ENCODE assay signal across 35 cellular contexts in genomic region chrX:70359458-70359857, GRCh38.
"Had no signal": no experiment of that assay in that cellular context is flagged by ENCODE, and none has a peak within 500 bp of the region (broad histone marks: within the 10 kb centered on the region; RNA-seq: fewer than 3 reads in every experiment).

No MANE protein-coding gene starts in this region.

- DNase-seq: Kasumi-1, MG63, MM.1S, MV-4-11, NCI-H1048, NCI-H1092, NCI-H1092 treated with DMSO at 0.1 percent for 48 hours, NCI-H1105, NCI-H1105 treated with DMSO at 0.1 percent for 48 hours, NCI-H1417, NCI-H1417 treated with DMSO at 0.1 percent for 48 hours, NCI-H1436, NCI-H1436 treated with DMSO at 0.1 percent for 48 hours, NCI-H146, NCI-H1694, NCI-H1694 treated with DMSO at 0.1 percent for 48 hours, NCI-H187, NCI-H187 treated with DMSO at 0.1 percent for 48 hours, NCI-H1930, NCI-H2029, NCI-H2029 treated with DMSO at 0.1 percent for 48 hours, NCI-H2081, NCI-H2081 treated with DMSO at 0.1 percent for 48 hours, NCI-H2107, NCI-H2171, NCI-H2171 treated with DMSO at 0.1 percent for 48 hours, NCI-H2227 treated with DMSO at 0.1 percent for 48 hours, NCI-H226, NCI-H345, NCI-H446, NCI-H446 treated with DMSO at 0.1 percent for 48 hours, NCI-H510A, NCI-H510A treated with DMSO at 0.1 percent for 48 hours, NCI-H524, NCI-H524 treated with DMSO at 0.1 percent for 48 hours had no signal

- H3K9me3 ChIP-seq: MG63 had no signal

- H3K4me3 ChIP-seq: MG63 had no signal

- H3K27me3 ChIP-seq: MG63 had no signal

- H3K36me3 ChIP-seq: MG63 had no signal
